21 cellular contexts compared by ENCODE assay signal in the genomic region with DNA sequence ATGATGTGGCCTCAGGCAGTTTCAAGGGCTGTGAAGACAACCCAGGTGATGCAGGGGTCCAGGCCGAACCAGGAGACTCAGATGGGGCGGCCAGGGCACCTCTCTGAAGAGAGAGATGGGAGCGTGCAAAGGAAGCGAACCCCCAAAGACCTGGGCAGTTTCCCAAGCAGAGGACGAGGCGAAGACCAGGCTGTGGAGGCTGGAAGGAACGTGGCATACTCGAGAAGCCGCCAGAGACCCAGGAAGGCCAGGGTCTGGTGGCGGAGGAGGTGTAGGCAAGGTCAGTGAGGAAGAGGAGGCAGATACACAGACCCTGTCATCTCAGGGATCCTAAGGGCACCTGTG.
"Had no signal": no experiment of that assay in that cellular context is flagged by ENCODE, and none has a peak within 500 bp of the region (broad histone marks: within the 10 kb centered on the region; RNA-seq: fewer than 3 reads in every experiment).

No MANE protein-coding gene starts in this region.

- H3K9me3 ChIP-seq: colonic mucosa, heart left ventricle, left lung, lower lobe of right lung, neutrophil, psoas muscle, right lobe of liver, transverse colon had no signal

- DNase-seq: colonic mucosa; effector CD4-positive, alpha-beta T cell; endodermal cell; foreskin melanocyte; hippocampal formation; lower lobe of right lung; mesendoderm; naive B cell; retina; stimulated activated CD4-positive, alpha-beta T cell treated with anti-CD3 and anti-CD28 coated beads, Interleukin-4, amount 100 ng/mL, for 1 hour; stimulated activated CD8-positive, alpha-beta memory T cell treated with anti-CD3 and anti-CD28 coated beads, Interleukin-4, amount 100 ng/mL, for 48 hours; transverse colon had no signal

- H3K27ac Mint-ChIP-seq: endodermal cell; naive B cell; stimulated activated memory B cell treated with anti-CD40 and anti-IgM and Interleukin-4, amounts not matched to agents 10 μg/mL and 1 μg/mL and 100 μg/mL, for 72 hours; stimulated activated naive CD8-positive, alpha-beta T cell treated with anti-CD3 and anti-CD28 coated beads, Interleukin-15, Interleukin-2, amounts not matched to agents 100 ng/mL and 50 ng/mL, for 24 hours had no signal

- H3K36me3 Mint-ChIP-seq: naive B cell; stimulated activated memory B cell treated with anti-CD40 and anti-IgM and Interleukin-4, amounts not matched to agents 10 μg/mL and 1 μg/mL and 100 μg/mL, for 72 hours had no signal

- H3K27ac ChIP-seq: colonic mucosa, left lung, lower lobe of right lung, neutrophil, psoas muscle, right lobe of liver, transverse colon had no signal

- H3K4me1 Mint-ChIP-seq: endodermal cell had no signal

- H3K4me1 ChIP-seq: colonic mucosa, right lobe of liver had no signal

- ATAC-seq: heart left ventricle; left lung; lower lobe of right lung; right lobe of liver; stimulated activated memory B cell treated with anti-CD40 and anti-IgM and Interleukin-4, amounts not matched to agents 10 μg/mL and 1 μg/mL and 100 μg/mL, for 72 hours had no signal

- H3K36me3 ChIP-seq: colonic mucosa, heart left ventricle, left lung, lower lobe of right lung, neutrophil, right lobe of liver, transverse colon had no signal

- H3K4me3 Mint-ChIP-seq: endodermal cell; naive B cell; stimulated activated memory B cell treated with anti-CD40 and anti-IgM and Interleukin-4, amounts not matched to agents 10 μg/mL and 1 μg/mL and 100 μg/mL, for 72 hours; stimulated activated naive CD8-positive, alpha-beta T cell treated with anti-CD3 and anti-CD28 coated beads, Interleukin-15, Interleukin-2, amounts not matched to agents 100 ng/mL and 50 ng/mL, for 24 hours had no signal

- H3K27me3 ChIP-seq: colonic mucosa, heart left ventricle, left lung, neutrophil, right lobe of liver, transverse colon had no signal

- H3K9me3 Mint-ChIP-seq: endodermal cell; naive B cell; nephron; stimulated activated memory B cell treated with anti-CD40 and anti-IgM and Interleukin-4, amounts not matched to agents 10 μg/mL and 1 μg/mL and 100 μg/mL, for 72 hours; stimulated activated naive CD8-positive, alpha-beta T cell treated with anti-CD3 and anti-CD28 coated beads, Interleukin-15, Interleukin-2, amounts not matched to agents 100 ng/mL and 50 ng/mL, for 24 hours had no signal

- H3K4me3 ChIP-seq: colonic mucosa, heart left ventricle, left lung, lower lobe of right lung, psoas muscle, right lobe of liver, transverse colon had no signal

- FAIRE-seq: islet of Langerhans had no signal
